ENCODE assay signal across 1 cellular context in the genomic region with DNA sequence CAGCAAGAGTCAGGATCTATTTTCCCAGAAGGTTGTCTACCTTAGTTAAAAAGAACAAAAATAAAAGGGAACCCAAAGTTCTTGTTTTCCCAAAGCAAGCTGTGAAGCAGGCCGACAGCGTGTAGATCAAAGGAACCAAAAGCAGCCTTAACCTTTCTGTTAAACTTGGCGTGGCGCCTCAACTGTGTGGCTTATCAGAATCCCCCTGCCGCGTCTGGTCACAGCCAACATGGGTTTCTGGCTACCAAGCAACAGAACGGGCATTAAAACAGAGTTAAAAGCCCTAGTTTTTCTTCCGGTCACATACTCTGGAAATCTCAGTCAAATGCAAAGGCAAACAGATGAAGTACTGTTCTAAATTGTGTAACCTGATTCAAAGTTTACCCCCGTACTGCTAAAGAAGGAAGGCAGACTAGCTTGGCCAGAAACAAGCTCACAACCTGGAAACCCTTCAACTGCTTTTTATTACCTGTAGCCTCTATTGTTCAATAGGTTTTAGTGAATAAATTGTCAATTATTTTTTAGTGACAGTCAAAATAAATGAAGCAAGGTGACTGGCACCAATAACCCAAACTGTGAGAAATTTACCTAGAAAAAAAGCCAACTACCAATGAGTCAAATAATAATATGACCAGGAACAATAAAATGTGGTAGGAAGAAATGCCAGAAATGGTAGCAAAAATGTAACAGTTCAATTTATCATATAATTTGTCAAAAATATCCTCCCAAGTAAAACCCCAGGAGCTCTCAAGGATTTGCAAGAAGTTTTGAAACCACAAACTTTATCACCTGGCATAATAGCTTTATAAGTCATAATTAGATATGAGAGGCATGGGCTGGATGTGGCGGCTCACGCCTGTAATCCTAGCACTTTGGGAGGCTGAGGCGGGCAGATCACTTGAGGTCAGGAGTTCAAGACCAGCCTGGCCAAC.
A peak's percentile ranks its signal among the peaks of the same experiment; 100 is the strongest.
TF ChIP-seq lines count a peak whose summit lies in the region.

No MANE protein-coding gene starts in this region.

TF ChIP-seq in K562, 482 proteins besides CTCF, POLR2A, EP300 and RAD21 (continued from another document):
- TF ChIP-seq, protein P1, sequence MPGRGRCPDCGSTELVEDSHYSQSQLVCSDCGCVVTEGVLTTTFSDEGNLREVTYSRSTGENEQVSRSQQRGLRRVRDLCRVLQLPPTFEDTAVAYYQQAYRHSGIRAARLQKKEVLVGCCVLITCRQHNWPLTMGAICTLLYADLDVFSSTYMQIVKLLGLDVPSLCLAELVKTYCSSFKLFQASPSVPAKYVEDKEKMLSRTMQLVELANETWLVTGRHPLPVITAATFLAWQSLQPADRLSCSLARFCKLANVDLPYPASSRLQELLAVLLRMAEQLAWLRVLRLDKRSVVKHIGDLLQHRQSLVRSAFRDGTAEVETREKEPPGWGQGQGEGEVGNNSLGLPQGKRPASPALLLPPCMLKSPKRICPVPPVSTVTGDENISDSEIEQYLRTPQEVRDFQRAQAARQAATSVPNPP (IDR thresholded peaks at IDR 0.05; ENCODE audit: borderline replicate concordance, insufficient read depth, insufficient read length), result no peak
- TF ChIP-seq RFX1 (IDR thresholded peaks at IDR 0.05) (peak; percentile 66; the same call in 1 of the 2 replicates), BCOR (IDR thresholded peaks at IDR 0.05) (peak; percentile 71), CXXC5 (CRISPR knock-in tag; IDR thresholded peaks at IDR 0.05) (peak; percentile 31; the same call in 1 of the 2 replicates), EGR1 (conservative IDR thresholded peaks at IDR 0.05) (no peak), SOX6 (IDR thresholded peaks at IDR 0.05) (0 out of 2 replicates have a peak, but pooled peaks have one; percentile 17), MTA3 (IDR thresholded peaks at IDR 0.05; ENCODE audit: borderline replicate concordance) (0 out of 2 replicates have a peak, but pooled peaks have one; percentile 25), ZNF23 (CRISPR knock-in tag; IDR thresholded peaks at IDR 0.05) (no peak), NR2C2 (CRISPR knock-in tag; IDR thresholded peaks at IDR 0.05) (no peak), NR2C2 (tag; IDR thresholded peaks at IDR 0.05) (no peak), NFATC3 (IDR thresholded peaks at IDR 0.05) (no peak), ZFPM2 (CRISPR knock-in tag; IDR thresholded peaks at IDR 0.05) (no peak), L3MBTL2 (IDR thresholded peaks at IDR 0.05) (0 out of 2 replicates have a peak, but pooled peaks have one; percentile 22), CBFA2T2 (conservative IDR thresholded peaks at IDR 0.05) (peak; percentile 57), TBL1XR1 (IDR thresholded peaks at IDR 0.05; ENCODE audit: low read length in 2 of 2) (no peak), JUN (IDR thresholded peaks at IDR 0.05; ENCODE audit: borderline replicate concordance, low read depth, low read length) (no peak), JUN (CRISPR knock-in tag; IDR thresholded peaks at IDR 0.05; ENCODE audit: borderline replicate concordance) (no peak), ZNF165 (CRISPR knock-in tag; IDR thresholded peaks at IDR 0.05; ENCODE audit: borderline replicate concordance) (no peak), ZC3H11A (IDR thresholded peaks at IDR 0.05; ENCODE audit: low read depth, low read length) (no peak), USF2 (CRISPR knock-in tag; IDR thresholded peaks at IDR 0.05) (no peak), NFIC (IDR thresholded peaks at IDR 0.05) (peak; percentile 94), XRCC3 (IDR thresholded peaks at IDR 0.05) (no peak), RBM25 (IDR thresholded peaks at IDR 0.05; ENCODE audit: low read depth, low read length, severe bottlenecking) (peak; percentile 90), THRAP3 (IDR thresholded peaks at IDR 0.05; ENCODE audit: borderline replicate concordance) (no peak), HMBOX1 (IDR thresholded peaks at IDR 0.05) (peak; percentile 67), E2F5 (CRISPR knock-in tag; IDR thresholded peaks at IDR 0.05) (no peak), ZNF282 (CRISPR knock-in tag; IDR thresholded peaks at IDR 0.05) (no peak), TCF7 (IDR thresholded peaks at IDR 0.05; ENCODE audit: borderline replicate concordance) (peak; percentile 93), FOS (IDR thresholded peaks at IDR 0.05; ENCODE audit: extremely low read depth, insufficient read length) (no peak)
- TF ChIP-seq, protein P2, sequence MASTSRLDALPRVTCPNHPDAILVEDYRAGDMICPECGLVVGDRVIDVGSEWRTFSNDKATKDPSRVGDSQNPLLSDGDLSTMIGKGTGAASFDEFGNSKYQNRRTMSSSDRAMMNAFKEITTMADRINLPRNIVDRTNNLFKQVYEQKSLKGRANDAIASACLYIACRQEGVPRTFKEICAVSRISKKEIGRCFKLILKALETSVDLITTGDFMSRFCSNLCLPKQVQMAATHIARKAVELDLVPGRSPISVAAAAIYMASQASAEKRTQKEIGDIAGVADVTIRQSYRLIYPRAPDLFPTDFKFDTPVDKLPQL (IDR thresholded peaks at IDR 0.05; ENCODE audit: extremely low read depth, insufficient read length), result no peak
TF ChIP-seq in K562: peak in this region for 41.
